1 cellular context compared by ENCODE assay signal in genomic region chr3:130442284-130442683, GRCh38.
TF ChIP-seq lines count a peak whose summit lies in the region.

No MANE protein-coding gene starts in this region.

TF ChIP-seq in K562, 482 proteins besides CTCF, POLR2A, EP300 and RAD21 (continued from another document):
- no peak for TF ChIP-seq ARID4B (CRISPR knock-in tag; IDR thresholded peaks at IDR 0.05)
- TF ChIP-seq MTF1 (CRISPR knock-in tag; IDR thresholded peaks at IDR 0.05; ENCODE audit: borderline replicate concordance), result no peak
- no peak for TF ChIP-seq CEBPG (CRISPR knock-in tag; IDR thresholded peaks at IDR 0.05)
- peak in 1 of 2 experiments; percentile 52; a peak in 2 of 4 replicates for TF ChIP-seq CEBPG (tag; conservative IDR thresholded peaks at IDR 0.05 in 1 of 2, IDR thresholded peaks at IDR 0.05 in 1 of 2)
- 0 out of 2 replicates have a peak, but pooled peaks have one; percentile 12 for TF ChIP-seq C11orf30 (IDR thresholded peaks at IDR 0.05; ENCODE audit: low read depth)
- TF ChIP-seq SIN3B (IDR thresholded peaks at IDR 0.05; ENCODE audit: low read depth), result no peak
- TF ChIP-seq ZKSCAN1 (IDR thresholded peaks at IDR 0.05; ENCODE audit: low read depth, low read length), result no peak
- no peak for TF ChIP-seq ZNF282 (CRISPR knock-in tag; IDR thresholded peaks at IDR 0.05)
- no peak for TF ChIP-seq CBX3 (IDR thresholded peaks at IDR 0.05; ENCODE audit: borderline replicate concordance in 1 of 2, low read length in 2 of 2)
- no peak for TF ChIP-seq RBM34 (IDR thresholded peaks at IDR 0.05; ENCODE audit: borderline replicate concordance, insufficient read depth, low read length)
- no peak for TF ChIP-seq ZNF551 (CRISPR knock-in tag; IDR thresholded peaks at IDR 0.05)
- no peak for TF ChIP-seq JUN (IDR thresholded peaks at IDR 0.05; ENCODE audit: borderline replicate concordance, low read depth, low read length)
- TF ChIP-seq JUN (CRISPR knock-in tag; IDR thresholded peaks at IDR 0.05; ENCODE audit: borderline replicate concordance), result no peak
- TF ChIP-seq ZNF41 (CRISPR knock-in tag; conservative IDR thresholded peaks at IDR 0.05), result no peak
- no peak for TF ChIP-seq SMAD4 (CRISPR knock-in tag; conservative IDR thresholded peaks at IDR 0.05)
- TF ChIP-seq KAT7 (CRISPR knock-in tag; IDR thresholded peaks at IDR 0.05; ENCODE audit: borderline replicate concordance), result no peak
- TF ChIP-seq SIX5 (IDR thresholded peaks at IDR 0.05; ENCODE audit: borderline replicate concordance in 1 of 2, insufficient read depth in 1 of 2, low read depth in 1 of 2, low read length in 2 of 2), result no peak
- no peak for TF ChIP-seq ZNF778 (CRISPR knock-in tag; IDR thresholded peaks at IDR 0.05)
- no peak for TF ChIP-seq HDAC6 (IDR thresholded peaks at IDR 0.05; ENCODE audit: low read depth, low read length)
- no peak for TF ChIP-seq ZNF699 (CRISPR knock-in tag; IDR thresholded peaks at IDR 0.05; ENCODE audit: insufficient replicate concordance)
- TF ChIP-seq ZNF584 (CRISPR knock-in tag; IDR thresholded peaks at IDR 0.05; ENCODE audit: low read depth), result no peak
- no peak for TF ChIP-seq BRCA1 (IDR thresholded peaks at IDR 0.05)
- TF ChIP-seq BRCA1 (CRISPR knock-in tag; IDR thresholded peaks at IDR 0.05), result no peak
- no peak for TF ChIP-seq ZNF263 (CRISPR knock-in tag; IDR thresholded peaks at IDR 0.05; ENCODE audit: borderline replicate concordance)
- peak; percentile 39 for TF ChIP-seq ZNF316 (IDR thresholded peaks at IDR 0.05)
- no peak for TF ChIP-seq ZNF449 (CRISPR knock-in tag; IDR thresholded peaks at IDR 0.05)
- no peak for TF ChIP-seq ZFX (CRISPR knock-in tag; IDR thresholded peaks at IDR 0.05)
- TF ChIP-seq SREBF1 (IDR thresholded peaks at IDR 0.05; ENCODE audit: borderline replicate concordance, low read depth, low read length), result no peak
- TF ChIP-seq MAZ (CRISPR knock-in tag; conservative IDR thresholded peaks at IDR 0.05 in 1 of 2, IDR thresholded peaks at IDR 0.05 in 1 of 2), result no peak
- TF ChIP-seq KDM5B (IDR thresholded peaks at IDR 0.05; ENCODE audit: insufficient replicate concordance, low read depth, low read length), result no peak
- TF ChIP-seq TAF15 (IDR thresholded peaks at IDR 0.05; ENCODE audit: low read depth, low read length), result no peak
- TF ChIP-seq ZNF253 (CRISPR knock-in tag; conservative IDR thresholded peaks at IDR 0.05), result no peak
- TF ChIP-seq REST (CRISPR knock-in tag; IDR thresholded peaks at IDR 0.05; ENCODE audit: low read depth), result no peak
TF ChIP-seq in K562: peak in this region for 4.
